ENCODE assay signal across 22 cellular contexts in the genomic region with DNA sequence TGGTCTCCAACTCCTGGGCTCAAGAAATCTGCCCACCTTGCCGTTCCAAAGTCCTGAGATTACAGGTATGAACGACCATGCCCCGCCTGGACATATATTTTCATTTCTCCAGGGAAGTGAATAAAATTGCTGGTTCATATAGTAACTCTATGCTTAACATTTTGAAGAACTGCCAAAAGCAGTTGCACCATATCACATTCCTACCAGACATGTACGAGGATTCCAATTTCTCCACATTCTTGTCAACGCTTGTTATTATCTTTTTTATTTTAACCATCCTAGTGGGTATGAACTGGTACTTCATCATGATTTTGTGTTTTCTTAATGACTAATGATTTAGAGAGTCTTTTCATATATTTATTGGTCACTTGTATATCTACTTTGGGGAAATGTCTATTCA. TPM values are rescaled to one million over a fixed set of nuclear protein-coding genes. Genes with fewer than 3 reads are reported as not detected.
DNase-seq lines count a peak whose midpoint lies in the region; ATAC-seq and TF ChIP-seq lines count a peak whose summit lies in the region.
"Had no signal": no experiment of that assay in that cellular context is flagged by ENCODE, and none has a peak within 500 bp of the region (broad histone marks: within the 10 kb centered on the region; RNA-seq: fewer than 3 reads in every experiment).

No MANE protein-coding gene starts in this region.

- H3K79me2 ChIP-seq in mammary epithelial cell (ENCODE audit: insufficient read depth, low read length): no peaks in the 10 kb centered on the region

- BruUV-seq in MCF 10A (replicated peaks; lab: Mats Ljungman, UMichigan) (no TSS peak), mammary epithelial cell (replicated peaks; lab: Mats Ljungman, UMichigan) (no TSS peak)

- H3K9me3 Mint-ChIP-seq in MCF 10A (ENCODE audit: unreplicated experiment): peaks cover 10% of the 10 kb centered on the region
- H3K9me3 Mint-ChIP-seq in glutamatergic neuron (ENCODE audit: unreplicated experiment): no peaks in the 10 kb centered on the region
- H3K9me3 Mint-ChIP-seq in CD4-positive, alpha-beta T cell: no peaks in the 10 kb centered on the region

- H3K4me2 ChIP-seq in mammary epithelial cell (ENCODE audit: insufficient read depth, low read depth, low read length): no peak overlapping the region
- H3K4me2 ChIP-seq: PC-9 had no signal

- 68% methylated on average over 4 of the region's 5 CpGs for WGBS in mammary epithelial cell (ENCODE audit: low coverage, missing lambda C conversion rate)

- no peak for TF ChIP-seq POLR2A in breast epithelium (IDR thresholded peaks at IDR 0.05)

- DNase-seq in MCF 10A (ENCODE audit: unreplicated experiment) (peak; percentile 48), breast epithelium (ENCODE audit: low spot score in 2 of 2) (no peak), mammary epithelial cell (peak; percentile 54), fibroblast of mammary gland (ENCODE audit: low read depth) (peak; percentile 45), skeletal muscle cell (ENCODE audit: low read depth) (peak; percentile 6), glutamatergic neuron (no peak)
- no peak for DNase-seq in CD4-positive, alpha-beta T cell
- DNase-seq: ACHN, AML-193, C1 segment of cervical spinal cord, DMS53, NCI-H1092, NCI-H1436, NCI-H1930, NCI-H510A treated with DMSO at 0.1 percent for 48 hours, NCI-H748 treated with DMSO at 0.1 percent for 48 hours, PC-9, RPMI8226, SHP77 treated with DMSO at 0.1 percent for 48 hours had no signal

- H3K9me3 ChIP-seq in breast epithelium (peaks cover 0 to 7% of the 10 kb centered on the region in 2 donors), mammary epithelial cell (replicated peaks; ENCODE audit: insufficient read depth, low read length) (peaks cover 2% of the 10 kb centered on the region)
- no peaks in the 10 kb centered on the region for H3K9me3 ChIP-seq in CD4-positive, alpha-beta T cell (ENCODE audit: control insufficient read depth, low read length)

- H3K4me3 ChIP-seq in breast epithelium (no peak overlapping the region), mammary epithelial cell (replicated peaks in 1 of 3; ENCODE audit: insufficient read depth in 1 of 3, low read depth in 2 of 3, low read length in 3 of 3) (no peak overlapping the region), fibroblast of mammary gland (ENCODE audit: control insufficient read depth, low read depth, low read length) (no peak overlapping the region), skeletal muscle cell (ENCODE audit: low read depth, low read length) (no peak overlapping the region)
- H3K4me3 ChIP-seq: K562, PC-9 had no signal

- no peak for ATAC-seq in HG03354 (IDR thresholded peaks at IDR 0.05; ENCODE audit: poor library complexity, severe bottlenecking, unreplicated experiment)
- ATAC-seq in CD4-positive, alpha-beta T cell (ENCODE audit: poor library complexity): no peak
- ATAC-seq: K562 had no signal

- POLR2A ChIA-PET in MCF 10A (lab: Yijun Ruan, JAX): no interaction called here
- POLR2A ChIA-PET in CD4-positive, alpha-beta T cell (lab: Charles Lee): no interaction called here

- no peaks in the 10 kb centered on the region for H3K36me3 Mint-ChIP-seq in MCF 10A (ENCODE audit: insufficient read depth, unreplicated experiment)
- H3K36me3 Mint-ChIP-seq in glutamatergic neuron (ENCODE audit: unreplicated experiment): peaks cover 5% of the 10 kb centered on the region
- H3K36me3 Mint-ChIP-seq in CD4-positive, alpha-beta T cell (ENCODE audit: low read depth): no peaks in the 10 kb centered on the region

- H3K4me1 ChIP-seq in breast epithelium: no peaks in the 10 kb centered on the region
- no peaks in the 10 kb centered on the region for H3K4me1 ChIP-seq in mammary epithelial cell (ENCODE audit: insufficient read depth, low read length)

- intact Hi-C loops in MCF 10A (cut with micrococcal nuclease): no loop called here
- intact Hi-C loops in breast epithelium (cut with DNase I; ENCODE audit: low total_unique reads): no loop called here
- intact Hi-C loops in mammary epithelial cell (cut with micrococcal nuclease): loop anchor here (5.0 kb wide), 1 partner anchor 136 kb away; no protein-coding TSS in a partner anchor
- intact Hi-C loops in CD4-positive, alpha-beta T cell (cut with DNase I, micrococcal nuclease): no loop called here

- H3K4me3 Mint-ChIP-seq in MCF 10A (ENCODE audit: unreplicated experiment) (no peak overlapping the region), glutamatergic neuron (ENCODE audit: unreplicated experiment) (no peak overlapping the region)
- no peak overlapping the region for H3K4me3 Mint-ChIP-seq in CD4-positive, alpha-beta T cell

- H3K4me1 Mint-ChIP-seq in MCF 10A (ENCODE audit: insufficient read depth, unreplicated experiment) (no peaks in the 10 kb centered on the region), glutamatergic neuron (ENCODE audit: low read depth, unreplicated experiment) (no peaks in the 10 kb centered on the region)
- no peaks in the 10 kb centered on the region for H3K4me1 Mint-ChIP-seq in CD4-positive, alpha-beta T cell (ENCODE audit: low read depth)

- TF ChIP-seq CTCF in MCF 10A (IDR thresholded peaks at IDR 0.05; ENCODE audit: unreplicated experiment) (no peak), breast epithelium (IDR thresholded peaks at IDR 0.05) (no peak), mammary epithelial cell (conservative IDR thresholded peaks at IDR 0.05 in 1 of 2, IDR thresholded peaks at IDR 0.05 in 1 of 2; ENCODE audit: extremely low read depth in 1 of 2, insufficient read depth in 1 of 2, low read depth in 1 of 2, low read length in 2 of 2) (no peak), fibroblast of mammary gland (conservative IDR thresholded peaks at IDR 0.05; ENCODE audit: control insufficient read depth, insufficient read depth, low read depth, low read length) (no peak), glutamatergic neuron (IDR thresholded peaks at IDR 0.05; ENCODE audit: partially characterized antibody, unreplicated experiment) (no peak)
- no peak for TF ChIP-seq CTCF in CD4-positive, alpha-beta T cell (IDR thresholded peaks at IDR 0.05)

- H3K27me3 Mint-ChIP-seq in MCF 10A (ENCODE audit: insufficient read depth, unreplicated experiment) (no peaks in the 10 kb centered on the region), glutamatergic neuron (ENCODE audit: unreplicated experiment) (peaks cover 1% of the 10 kb centered on the region)
- peaks cover 52% of the 10 kb centered on the region for H3K27me3 Mint-ChIP-seq in CD4-positive, alpha-beta T cell

- no peaks in the 10 kb centered on the region for H4K20me1 ChIP-seq in mammary epithelial cell (ENCODE audit: insufficient read depth, low read length)

- dilution Hi-C loops in mammary epithelial cell (cut with HindIII; ENCODE audit: low sequenced_read_pairs): no loop called here

- no peak overlapping the region for H2AFZ ChIP-seq in mammary epithelial cell (ENCODE audit: low read depth, low read length)
- H2AFZ ChIP-seq: PC-9 had no signal

- H3K27ac Mint-ChIP-seq in MCF 10A (ENCODE audit: low read depth, unreplicated experiment) (no peak overlapping the region), glutamatergic neuron (ENCODE audit: unreplicated experiment) (no peak overlapping the region)
- H3K27ac Mint-ChIP-seq in CD4-positive, alpha-beta T cell: no peak overlapping the region

- H3K27ac ChIP-seq in breast epithelium: no peak overlapping the region
- no peak overlapping the region for H3K27ac ChIP-seq in mammary epithelial cell (ENCODE audit: insufficient read depth, low read depth, low read length)
- no peak overlapping the region for H3K27ac ChIP-seq in CD4-positive, alpha-beta T cell (ENCODE audit: low read depth, low read length)
- H3K27ac ChIP-seq: 22Rv1, PC-9 had no signal

- H3K36me3 ChIP-seq in breast epithelium (no peaks in the 10 kb centered on the region), mammary epithelial cell (ENCODE audit: insufficient read depth, low read length) (no peaks in the 10 kb centered on the region)

- no peak overlapping the region for H3K9ac ChIP-seq in mammary epithelial cell (ENCODE audit: insufficient read depth, low read length)

- H3K27me3 ChIP-seq in breast epithelium: no peaks in the 10 kb centered on the region
- H3K27me3 ChIP-seq in mammary epithelial cell (ENCODE audit: insufficient read depth, low read length): no peaks in the 10 kb centered on the region
- peaks cover 9% of the 10 kb centered on the region for H3K27me3 ChIP-seq in CD4-positive, alpha-beta T cell (ENCODE audit: control insufficient read depth, insufficient read depth, low read length)

- in situ Hi-C loops in mammary epithelial cell (cut with MboI; ENCODE audit: low sequenced_read_pairs in 2 of 2): no loop called here

- CTCF ChIA-PET in MCF 10A (lab: Yijun Ruan, JAX) (no interaction called here), mammary epithelial cell (lab: Charles Lee; ENCODE audit: low non-redundant PET) (no interaction called here)
- CTCF ChIA-PET in CD4-positive, alpha-beta T cell (lab: Charles Lee): no interaction called here

RNA-seq across cellular contexts. Expression of a gene that starts 21.9 kb away (rescaled TPM):
- not detected in 2 replicates for total RNA-seq in MCF 10A (2022)
- total RNA-seq in breast epithelium: not detected
- not detected for total RNA-seq in mammary epithelial cell
- not detected for polyA plus RNA-seq in mammary epithelial cell
- polyA minus RNA-seq in mammary epithelial cell: not detected
- not detected for total RNA-seq in glutamatergic neuron (ENCODE audit: unreplicated experiment)
- total RNA-seq in CD4-positive, alpha-beta T cell: not detected
- total RNA-seq: K562, PC-9 had no signal

Comparison
In these comparisons a context has a peak if more than half of its experiments do, and no peak if none do; other contexts are left out.
1. DNase-seq: peak in MCF 10A (single experiment), mammary epithelial cell (single experiment), fibroblast of mammary gland (single experiment) and skeletal muscle cell (single experiment); none in breast epithelium (0 of 2), glutamatergic neuron (single experiment) and CD4-positive, alpha-beta T cell (0 of 10).